1 cellular context compared by ENCODE assay signal in the genomic region with DNA sequence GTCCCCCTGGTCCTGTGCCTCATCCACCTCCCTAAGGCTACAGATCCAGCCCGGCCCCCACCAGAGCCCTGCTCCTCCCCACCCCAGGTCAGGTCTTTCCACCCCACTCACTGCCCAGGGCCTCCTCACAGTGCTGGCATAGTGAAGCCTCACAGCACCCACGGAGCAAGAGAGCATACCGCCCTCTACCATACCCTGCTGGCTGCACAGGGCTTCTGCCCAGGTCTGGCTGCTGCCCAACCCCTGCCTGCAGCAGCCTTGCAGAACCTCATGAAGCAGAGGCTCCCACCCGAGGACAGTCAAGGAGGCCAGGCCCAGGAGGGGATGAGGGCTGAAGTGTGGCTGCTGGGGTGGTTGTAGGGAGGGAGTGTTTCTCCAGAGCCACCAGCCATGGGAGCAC.
TF ChIP-seq lines count a peak whose summit lies in the region.

No MANE protein-coding gene starts in this region.

TF ChIP-seq in GM12878, 131 proteins besides CTCF, POLR2A, EP300 and RAD21:
- TF ChIP-seq RCOR1 (conservative IDR thresholded peaks at IDR 0.05; ENCODE audit: low read depth, low read length) (no peak), SMARCA5 (IDR thresholded peaks at IDR 0.05) (no peak), BCL11A (IDR thresholded peaks at IDR 0.05; ENCODE audit: low read depth, low read length) (no peak), ETV6 (conservative IDR thresholded peaks at IDR 0.05 in 1 of 2, IDR thresholded peaks at IDR 0.05 in 1 of 2; ENCODE audit: borderline replicate concordance in 1 of 2, low read depth in 1 of 2) (no peak), IKZF2 (IDR thresholded peaks at IDR 0.05) (no peak), TARDBP (IDR thresholded peaks at IDR 0.05; ENCODE audit: borderline replicate concordance) (no peak), NFYA (IDR thresholded peaks at IDR 0.05; ENCODE audit: borderline replicate concordance, low read depth, low read length) (no peak), SP1 (IDR thresholded peaks at IDR 0.05; ENCODE audit: low read depth, low read length) (no peak), CBX5 (IDR thresholded peaks at IDR 0.05; ENCODE audit: low read depth) (no peak), BHLHE40 (IDR thresholded peaks at IDR 0.05; ENCODE audit: borderline replicate concordance in 1 of 2, low read depth in 2 of 2, low read length in 1 of 2) (no peak), NR2C2 (IDR thresholded peaks at IDR 0.05; ENCODE audit: borderline replicate concordance, control insufficient read depth, insufficient read length, low read depth) (no peak), SPI1 (IDR thresholded peaks at IDR 0.05; ENCODE audit: borderline replicate concordance, insufficient read depth, low read depth, low read length) (no peak), MEF2A (IDR thresholded peaks at IDR 0.05; ENCODE audit: insufficient read depth, low read depth, low read length) (no peak), NR2F1 (conservative IDR thresholded peaks at IDR 0.05) (no peak), STAT1 (conservative IDR thresholded peaks at IDR 0.05) (no peak)
- TF ChIP-seq, protein P1, sequence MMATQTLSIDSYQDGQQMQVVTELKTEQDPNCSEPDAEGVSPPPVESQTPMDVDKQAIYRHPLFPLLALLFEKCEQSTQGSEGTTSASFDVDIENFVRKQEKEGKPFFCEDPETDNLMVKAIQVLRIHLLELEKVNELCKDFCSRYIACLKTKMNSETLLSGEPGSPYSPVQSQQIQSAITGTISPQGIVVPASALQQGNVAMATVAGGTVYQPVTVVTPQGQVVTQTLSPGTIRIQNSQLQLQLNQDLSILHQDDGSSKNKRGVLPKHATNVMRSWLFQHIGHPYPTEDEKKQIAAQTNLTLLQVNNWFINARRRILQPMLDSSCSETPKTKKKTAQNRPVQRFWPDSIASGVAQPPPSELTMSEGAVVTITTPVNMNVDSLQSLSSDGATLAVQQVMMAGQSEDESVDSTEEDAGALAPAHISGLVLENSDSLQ (IDR thresholded peaks at IDR 0.05): no peak
- TF ChIP-seq, protein P2, sequence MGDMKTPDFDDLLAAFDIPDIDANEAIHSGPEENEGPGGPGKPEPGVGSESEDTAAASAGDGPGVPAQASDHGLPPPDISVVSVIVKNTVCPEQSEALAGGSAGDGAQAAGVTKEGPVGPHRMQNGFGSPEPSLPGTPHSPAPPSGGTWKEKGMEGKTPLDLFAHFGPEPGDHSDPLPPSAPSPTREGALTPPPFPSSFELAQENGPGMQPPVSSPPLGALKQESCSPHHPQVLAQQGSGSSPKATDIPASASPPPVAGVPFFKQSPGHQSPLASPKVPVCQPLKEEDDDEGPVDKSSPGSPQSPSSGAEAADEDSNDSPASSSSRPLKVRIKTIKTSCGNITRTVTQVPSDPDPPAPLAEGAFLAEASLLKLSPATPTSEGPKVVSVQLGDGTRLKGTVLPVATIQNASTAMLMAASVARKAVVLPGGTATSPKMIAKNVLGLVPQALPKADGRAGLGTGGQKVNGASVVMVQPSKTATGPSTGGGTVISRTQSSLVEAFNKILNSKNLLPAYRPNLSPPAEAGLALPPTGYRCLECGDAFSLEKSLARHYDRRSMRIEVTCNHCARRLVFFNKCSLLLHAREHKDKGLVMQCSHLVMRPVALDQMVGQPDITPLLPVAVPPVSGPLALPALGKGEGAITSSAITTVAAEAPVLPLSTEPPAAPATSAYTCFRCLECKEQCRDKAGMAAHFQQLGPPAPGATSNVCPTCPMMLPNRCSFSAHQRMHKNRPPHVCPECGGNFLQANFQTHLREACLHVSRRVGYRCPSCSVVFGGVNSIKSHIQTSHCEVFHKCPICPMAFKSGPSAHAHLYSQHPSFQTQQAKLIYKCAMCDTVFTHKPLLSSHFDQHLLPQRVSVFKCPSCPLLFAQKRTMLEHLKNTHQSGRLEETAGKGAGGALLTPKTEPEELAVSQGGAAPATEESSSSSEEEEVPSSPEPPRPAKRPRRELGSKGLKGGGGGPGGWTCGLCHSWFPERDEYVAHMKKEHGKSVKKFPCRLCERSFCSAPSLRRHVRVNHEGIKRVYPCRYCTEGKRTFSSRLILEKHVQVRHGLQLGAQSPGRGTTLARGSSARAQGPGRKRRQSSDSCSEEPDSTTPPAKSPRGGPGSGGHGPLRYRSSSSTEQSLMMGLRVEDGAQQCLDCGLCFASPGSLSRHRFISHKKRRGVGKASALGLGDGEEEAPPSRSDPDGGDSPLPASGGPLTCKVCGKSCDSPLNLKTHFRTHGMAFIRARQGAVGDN (IDR thresholded peaks at IDR 0.05): no peak
- TF ChIP-seq, protein P3, sequence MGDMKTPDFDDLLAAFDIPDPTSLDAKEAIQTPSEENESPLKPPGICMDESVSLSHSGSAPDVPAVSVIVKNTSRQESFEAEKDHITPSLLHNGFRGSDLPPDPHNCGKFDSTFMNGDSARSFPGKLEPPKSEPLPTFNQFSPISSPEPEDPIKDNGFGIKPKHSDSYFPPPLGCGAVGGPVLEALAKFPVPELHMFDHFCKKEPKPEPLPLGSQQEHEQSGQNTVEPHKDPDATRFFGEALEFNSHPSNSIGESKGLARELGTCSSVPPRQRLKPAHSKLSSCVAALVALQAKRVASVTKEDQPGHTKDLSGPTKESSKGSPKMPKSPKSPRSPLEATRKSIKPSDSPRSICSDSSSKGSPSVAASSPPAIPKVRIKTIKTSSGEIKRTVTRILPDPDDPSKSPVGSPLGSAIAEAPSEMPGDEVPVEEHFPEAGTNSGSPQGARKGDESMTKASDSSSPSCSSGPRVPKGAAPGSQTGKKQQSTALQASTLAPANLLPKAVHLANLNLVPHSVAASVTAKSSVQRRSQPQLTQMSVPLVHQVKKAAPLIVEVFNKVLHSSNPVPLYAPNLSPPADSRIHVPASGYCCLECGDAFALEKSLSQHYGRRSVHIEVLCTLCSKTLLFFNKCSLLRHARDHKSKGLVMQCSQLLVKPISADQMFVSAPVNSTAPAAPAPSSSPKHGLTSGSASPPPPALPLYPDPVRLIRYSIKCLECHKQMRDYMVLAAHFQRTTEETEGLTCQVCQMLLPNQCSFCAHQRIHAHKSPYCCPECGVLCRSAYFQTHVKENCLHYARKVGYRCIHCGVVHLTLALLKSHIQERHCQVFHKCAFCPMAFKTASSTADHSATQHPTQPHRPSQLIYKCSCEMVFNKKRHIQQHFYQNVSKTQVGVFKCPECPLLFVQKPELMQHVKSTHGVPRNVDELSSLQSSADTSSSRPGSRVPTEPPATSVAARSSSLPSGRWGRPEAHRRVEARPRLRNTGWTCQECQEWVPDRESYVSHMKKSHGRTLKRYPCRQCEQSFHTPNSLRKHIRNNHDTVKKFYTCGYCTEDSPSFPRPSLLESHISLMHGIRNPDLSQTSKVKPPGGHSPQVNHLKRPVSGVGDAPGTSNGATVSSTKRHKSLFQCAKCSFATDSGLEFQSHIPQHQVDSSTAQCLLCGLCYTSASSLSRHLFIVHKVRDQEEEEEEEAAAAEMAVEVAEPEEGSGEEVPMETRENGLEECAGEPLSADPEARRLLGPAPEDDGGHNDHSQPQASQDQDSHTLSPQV (IDR thresholded peaks at IDR 0.05): no peak
- TF ChIP-seq, protein P4, sequence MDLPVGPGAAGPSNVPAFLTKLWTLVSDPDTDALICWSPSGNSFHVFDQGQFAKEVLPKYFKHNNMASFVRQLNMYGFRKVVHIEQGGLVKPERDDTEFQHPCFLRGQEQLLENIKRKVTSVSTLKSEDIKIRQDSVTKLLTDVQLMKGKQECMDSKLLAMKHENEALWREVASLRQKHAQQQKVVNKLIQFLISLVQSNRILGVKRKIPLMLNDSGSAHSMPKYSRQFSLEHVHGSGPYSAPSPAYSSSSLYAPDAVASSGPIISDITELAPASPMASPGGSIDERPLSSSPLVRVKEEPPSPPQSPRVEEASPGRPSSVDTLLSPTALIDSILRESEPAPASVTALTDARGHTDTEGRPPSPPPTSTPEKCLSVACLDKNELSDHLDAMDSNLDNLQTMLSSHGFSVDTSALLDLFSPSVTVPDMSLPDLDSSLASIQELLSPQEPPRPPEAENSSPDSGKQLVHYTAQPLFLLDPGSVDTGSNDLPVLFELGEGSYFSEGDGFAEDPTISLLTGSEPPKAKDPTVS (IDR thresholded peaks at IDR 0.05; ENCODE audit: low read depth, low read length): no peak
- TF ChIP-seq, protein P5, sequence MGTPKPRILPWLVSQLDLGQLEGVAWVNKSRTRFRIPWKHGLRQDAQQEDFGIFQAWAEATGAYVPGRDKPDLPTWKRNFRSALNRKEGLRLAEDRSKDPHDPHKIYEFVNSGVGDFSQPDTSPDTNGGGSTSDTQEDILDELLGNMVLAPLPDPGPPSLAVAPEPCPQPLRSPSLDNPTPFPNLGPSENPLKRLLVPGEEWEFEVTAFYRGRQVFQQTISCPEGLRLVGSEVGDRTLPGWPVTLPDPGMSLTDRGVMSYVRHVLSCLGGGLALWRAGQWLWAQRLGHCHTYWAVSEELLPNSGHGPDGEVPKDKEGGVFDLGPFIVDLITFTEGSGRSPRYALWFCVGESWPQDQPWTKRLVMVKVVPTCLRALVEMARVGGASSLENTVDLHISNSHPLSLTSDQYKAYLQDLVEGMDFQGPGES (IDR thresholded peaks at IDR 0.05): no peak
TF ChIP-seq in GM12878: peak in this region for 0.
